Comparison of ENCODE assay signal across 1 cellular context in genomic region chr1:65279092-65279448, GRCh38.
TF ChIP-seq lines count a peak whose summit lies in the region.

No MANE protein-coding gene starts in this region.

TF ChIP-seq in K562, 482 proteins besides CTCF, POLR2A, EP300 and RAD21 (continues in another document):
- TF ChIP-seq, protein P1, sequence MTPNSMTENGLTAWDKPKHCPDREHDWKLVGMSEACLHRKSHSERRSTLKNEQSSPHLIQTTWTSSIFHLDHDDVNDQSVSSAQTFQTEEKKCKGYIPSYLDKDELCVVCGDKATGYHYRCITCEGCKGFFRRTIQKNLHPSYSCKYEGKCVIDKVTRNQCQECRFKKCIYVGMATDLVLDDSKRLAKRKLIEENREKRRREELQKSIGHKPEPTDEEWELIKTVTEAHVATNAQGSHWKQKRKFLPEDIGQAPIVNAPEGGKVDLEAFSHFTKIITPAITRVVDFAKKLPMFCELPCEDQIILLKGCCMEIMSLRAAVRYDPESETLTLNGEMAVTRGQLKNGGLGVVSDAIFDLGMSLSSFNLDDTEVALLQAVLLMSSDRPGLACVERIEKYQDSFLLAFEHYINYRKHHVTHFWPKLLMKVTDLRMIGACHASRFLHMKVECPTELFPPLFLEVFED (CRISPR knock-in tag; conservative IDR thresholded peaks at IDR 0.05) = no peak
- TF ChIP-seq, protein P2, sequence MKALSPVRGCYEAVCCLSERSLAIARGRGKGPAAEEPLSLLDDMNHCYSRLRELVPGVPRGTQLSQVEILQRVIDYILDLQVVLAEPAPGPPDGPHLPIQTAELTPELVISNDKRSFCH (CRISPR knock-in tag; IDR thresholded peaks at IDR 0.05) = no peak
- TF ChIP-seq, protein P2 (tag; IDR thresholded peaks at IDR 0.05) = 0 out of 2 replicates have a peak, but pooled peaks have one; percentile 27
- TF ChIP-seq ETS2 (tag; IDR thresholded peaks at IDR 0.05; ENCODE audit: borderline replicate concordance, poor library complexity, severe bottlenecking) (no peak), TCFL5 (CRISPR knock-in tag; conservative IDR thresholded peaks at IDR 0.05) (no peak), PCBP2 (IDR thresholded peaks at IDR 0.05; ENCODE audit: low read depth, low read length, poor library complexity, severe bottlenecking) (no peak), ELF1 (tag; IDR thresholded peaks at IDR 0.05) (no peak), GABPA (tag; conservative IDR thresholded peaks at IDR 0.05; ENCODE audit: low read depth) (no peak), ZNF318 (IDR thresholded peaks at IDR 0.05; ENCODE audit: borderline replicate concordance in 1 of 2, low read depth in 1 of 2) (no peak), SREBF2 (CRISPR knock-in tag; IDR thresholded peaks at IDR 0.05) (no peak), FOXJ3 (CRISPR knock-in tag; IDR thresholded peaks at IDR 0.05) (no peak), MYNN (IDR thresholded peaks at IDR 0.05) (no peak), MYNN (CRISPR knock-in tag; IDR thresholded peaks at IDR 0.05) (no peak), NCOR1 (IDR thresholded peaks at IDR 0.05) (peak; percentile 73), TRIM25 (IDR thresholded peaks at IDR 0.05; ENCODE audit: borderline replicate concordance) (no peak), TEAD4 (IDR thresholded peaks at IDR 0.05; ENCODE audit: low read length) (peak; percentile 78), TEAD4 (CRISPR knock-in tag; IDR thresholded peaks at IDR 0.05; ENCODE audit: borderline replicate concordance) (no peak), MED1 (CRISPR knock-in tag; IDR thresholded peaks at IDR 0.05; ENCODE audit: borderline replicate concordance) (no peak), KLF6 (CRISPR knock-in tag; IDR thresholded peaks at IDR 0.05; ENCODE audit: borderline replicate concordance) (no peak), PHF21A (IDR thresholded peaks at IDR 0.05; ENCODE audit: borderline replicate concordance, low read depth) (no peak), FOXA3 (CRISPR knock-in tag; conservative IDR thresholded peaks at IDR 0.05 in 1 of 2, IDR thresholded peaks at IDR 0.05 in 1 of 2) (no peak), CHD2 (IDR thresholded peaks at IDR 0.05; ENCODE audit: low read depth, low read length) (no peak), RFX7 (CRISPR knock-in tag; IDR thresholded peaks at IDR 0.05) (no peak), KDM5B (IDR thresholded peaks at IDR 0.05; ENCODE audit: insufficient replicate concordance, low read depth, low read length) (no peak), ZKSCAN8 (CRISPR knock-in tag; IDR thresholded peaks at IDR 0.05) (no peak), HOXB6 (CRISPR knock-in tag; IDR thresholded peaks at IDR 0.05; ENCODE audit: borderline replicate concordance) (no peak), ZNF184 (CRISPR knock-in tag; IDR thresholded peaks at IDR 0.05) (no peak), ZNF740 (CRISPR knock-in tag; IDR thresholded peaks at IDR 0.05) (no peak), ZNF740 (tag; IDR thresholded peaks at IDR 0.05) (no peak), HMGN3 (IDR thresholded peaks at IDR 0.05; ENCODE audit: borderline replicate concordance, extremely low read depth, insufficient read length, low read depth, low read length) (no peak), ZC3H4 (CRISPR knock-in tag; IDR thresholded peaks at IDR 0.05; ENCODE audit: borderline replicate concordance) (no peak), IRF9 (tag; IDR thresholded peaks at IDR 0.05) (no peak), RBM25 (IDR thresholded peaks at IDR 0.05; ENCODE audit: low read depth, low read length, severe bottlenecking) (no peak), NFXL1 (CRISPR knock-in tag; IDR thresholded peaks at IDR 0.05) (no peak), ZNF354B (CRISPR knock-in tag; IDR thresholded peaks at IDR 0.05) (no peak), ZNF592 (IDR thresholded peaks at IDR 0.05) (no peak)
- TF ChIP-seq, protein P3, sequence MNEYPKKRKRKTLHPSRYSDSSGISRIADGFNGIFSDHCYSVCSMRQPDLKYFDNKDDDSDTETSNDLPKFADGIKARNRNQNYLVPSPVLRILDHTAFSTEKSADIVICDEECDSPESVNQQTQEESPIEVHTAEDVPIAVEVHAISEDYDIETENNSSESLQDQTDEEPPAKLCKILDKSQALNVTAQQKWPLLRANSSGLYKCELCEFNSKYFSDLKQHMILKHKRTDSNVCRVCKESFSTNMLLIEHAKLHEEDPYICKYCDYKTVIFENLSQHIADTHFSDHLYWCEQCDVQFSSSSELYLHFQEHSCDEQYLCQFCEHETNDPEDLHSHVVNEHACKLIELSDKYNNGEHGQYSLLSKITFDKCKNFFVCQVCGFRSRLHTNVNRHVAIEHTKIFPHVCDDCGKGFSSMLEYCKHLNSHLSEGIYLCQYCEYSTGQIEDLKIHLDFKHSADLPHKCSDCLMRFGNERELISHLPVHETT (CRISPR knock-in tag; conservative IDR thresholded peaks at IDR 0.05 in 1 of 2, IDR thresholded peaks at IDR 0.05 in 1 of 2) = no peak
- TF ChIP-seq, protein P4, sequence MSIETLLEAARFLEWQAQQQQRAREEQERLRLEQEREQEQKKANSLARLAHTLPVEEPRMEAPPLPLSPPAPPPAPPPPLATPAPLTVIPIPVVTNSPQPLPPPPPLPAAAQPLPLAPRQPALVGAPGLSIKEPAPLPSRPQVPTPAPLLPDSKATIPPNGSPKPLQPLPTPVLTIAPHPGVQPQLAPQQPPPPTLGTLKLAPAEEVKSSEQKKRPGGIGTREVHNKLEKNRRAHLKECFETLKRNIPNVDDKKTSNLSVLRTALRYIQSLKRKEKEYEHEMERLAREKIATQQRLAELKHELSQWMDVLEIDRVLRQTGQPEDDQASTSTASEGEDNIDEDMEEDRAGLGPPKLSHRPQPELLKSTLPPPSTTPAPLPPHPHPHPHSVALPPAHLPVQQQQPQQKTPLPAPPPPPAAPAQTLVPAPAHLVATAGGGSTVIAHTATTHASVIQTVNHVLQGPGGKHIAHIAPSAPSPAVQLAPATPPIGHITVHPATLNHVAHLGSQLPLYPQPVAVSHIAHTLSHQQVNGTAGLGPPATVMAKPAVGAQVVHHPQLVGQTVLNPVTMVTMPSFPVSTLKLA (conservative IDR thresholded peaks at IDR 0.05) = 0 out of 4 replicates have a peak, but pooled peaks of 1 of the 2 experiments have one; percentile 25
